19 cellular contexts compared by ENCODE assay signal in genomic region chr11:118291453-118291852, GRCh38. TPM values are rescaled to one million over a fixed set of nuclear protein-coding genes. Genes with fewer than 3 reads are reported as not detected.
DNase-seq lines count a peak whose midpoint lies in the region; ATAC-seq and TF ChIP-seq lines count a peak whose summit lies in the region.
"Had no signal": no experiment of that assay in that cellular context is flagged by ENCODE, and none has a peak within 500 bp of the region (broad histone marks: within the 10 kb centered on the region; RNA-seq: fewer than 3 reads in every experiment).

No MANE protein-coding gene starts in this region.

- H3K4me1 ChIP-seq in left lung (no peaks in the 10 kb centered on the region), heart left ventricle (no peaks in the 10 kb centered on the region), gastroesophageal sphincter (no peaks in the 10 kb centered on the region)
- H3K4me1 ChIP-seq: HAP-1, Peyer's patch, uterus had no signal

- TF ChIP-seq EP300 in gastroesophageal sphincter (IDR thresholded peaks at IDR 0.05), result no peak

- DNase-seq in CD14-positive monocyte (ENCODE audit: low spot score) (peak; percentile 75), NB4 (ENCODE audit: low read depth) (peak; percentile 12), choroid plexus epithelial cell (ENCODE audit: low read depth) (peak; percentile 15), left lung (no peak), NCI-H82 (lab: John Stamatoyannopoulos, UW) (no peak), heart left ventricle (no peak), NCI-H2171 (lab: John Stamatoyannopoulos, UW) (no peak)
- DNase-seq: IMR-90, NCI-H2081 treated with DMSO at 0.1 percent for 48 hours, T1000 had no signal

- TF ChIP-seq POLR2A in NB4 (IDR thresholded peaks at IDR 0.05; ENCODE audit: extremely low read depth, insufficient read length) (no peak), heart left ventricle (IDR thresholded peaks at IDR 0.05) (no peak), gastroesophageal sphincter (IDR thresholded peaks at IDR 0.05) (no peak)

- H3K27ac Mint-ChIP-seq in CD14-positive monocyte, result peak overlapping the region; percentile 86 to 95 (median 93)
- H3K27ac Mint-ChIP-seq: activated naive CD4-positive, alpha-beta T cell treated with anti-CD3 and anti-CD28 coated beads, Interleukin-2, amount 50 U/mL, for 24 hours; CD4-positive, alpha-beta T cell had no signal

- no peaks in the 10 kb centered on the region for H3K36me3 ChIP-seq in left lung
- no peaks in the 10 kb centered on the region for H3K36me3 ChIP-seq in heart left ventricle
- no peaks in the 10 kb centered on the region for H3K36me3 ChIP-seq in gastroesophageal sphincter
- H3K36me3 ChIP-seq: HAP-1, Peyer's patch, uterus had no signal

- H3K9me3 ChIP-seq in left lung (no peaks in the 10 kb centered on the region), heart left ventricle (no peaks in the 10 kb centered on the region), gastroesophageal sphincter (no peaks in the 10 kb centered on the region)
- H3K9me3 ChIP-seq: HAP-1, Peyer's patch, uterus had no signal

- intact Hi-C loops in CD14-positive monocyte (cut with micrococcal nuclease), result loop anchor here (5.0 kb wide), 2 partner anchors 39 to 94 kb away; partner anchors contain the start of gene MPZL3 (in 1 of the 2)
- intact Hi-C loops in left lung (cut with DNase I), result loop anchor here in 1 of 2 donors (5.0 to 10.0 kb wide), 2 partner anchors 53 to 94 kb away; partner anchors contain the start of genes CD3D and CD3G
- intact Hi-C loops in heart left ventricle (cut with DNase I), result loop anchor here (1.0 to 5.0 kb wide), 8 partner anchors 93 to 147 kb away; partner anchors contain the start of gene SCN4B (in 1 of the 10)

- H3K4me1 Mint-ChIP-seq in CD14-positive monocyte, result peaks cover 24% of the 10 kb centered on the region

- peak overlapping the region; percentile 68 to 80 for H3K4me3 Mint-ChIP-seq in CD14-positive monocyte
- H3K4me3 Mint-ChIP-seq: activated naive CD4-positive, alpha-beta T cell treated with anti-CD3 and anti-CD28 coated beads, Interleukin-2, amount 50 U/mL, for 24 hours; CD4-positive, alpha-beta T cell had no signal

- H3K27me3 Mint-ChIP-seq in CD14-positive monocyte (ENCODE audit: low read depth in 3 of 3), result peaks cover 0 to 2% (median 2%) of the 10 kb centered on the region in 3 donors
- H3K27me3 Mint-ChIP-seq: activated naive CD4-positive, alpha-beta T cell treated with anti-CD3 and anti-CD28 coated beads, Interleukin-2, amount 50 U/mL, for 24 hours; CD4-positive, alpha-beta T cell had no signal

- H3K27ac ChIP-seq in left lung, result peak overlapping the region in 1 of 2 donors; percentile 14
- peak overlapping the region in 1 of 12 donors; percentile 10 for H3K27ac ChIP-seq in heart left ventricle
- no peak overlapping the region for H3K27ac ChIP-seq in gastroesophageal sphincter
- H3K27ac ChIP-seq: Peyer's patch, SK-N-MC, uterus had no signal

- no peak overlapping the region for H3K4me3 ChIP-seq in NB4 (ENCODE audit: low read depth, low read length)
- no peak overlapping the region for H3K4me3 ChIP-seq in choroid plexus epithelial cell (ENCODE audit: low read depth, low read length)
- H3K4me3 ChIP-seq in left lung, result no peak overlapping the region
- H3K4me3 ChIP-seq in heart left ventricle, result peak overlapping the region in 1 of 12 donors; percentile 9
- no peak overlapping the region for H3K4me3 ChIP-seq in gastroesophageal sphincter
- H3K4me3 ChIP-seq: HAP-1, Peyer's patch, SK-N-MC, uterus had no signal

- TF ChIP-seq CTCF in CD14-positive monocyte (IDR thresholded peaks at IDR 0.05), result no peak
- no peak for TF ChIP-seq CTCF in NB4 (IDR thresholded peaks at IDR 0.05; ENCODE audit: low read depth, low read length)
- no peak for TF ChIP-seq CTCF in choroid plexus epithelial cell (conservative IDR thresholded peaks at IDR 0.05; ENCODE audit: low read depth, low read length)
- no peak for TF ChIP-seq CTCF in left lung (IDR thresholded peaks at IDR 0.05)
- no peak for TF ChIP-seq CTCF in heart left ventricle (IDR thresholded peaks at IDR 0.05)
- TF ChIP-seq CTCF in gastroesophageal sphincter (IDR thresholded peaks at IDR 0.05), result no peak

- H3K36me3 Mint-ChIP-seq in CD14-positive monocyte, result peaks cover 0 to 1% of the 10 kb centered on the region in 2 donors
- H3K36me3 Mint-ChIP-seq: activated naive CD4-positive, alpha-beta T cell treated with anti-CD3 and anti-CD28 coated beads, Interleukin-2, amount 50 U/mL, for 24 hours had no signal

- H3K27me3 ChIP-seq in left lung (no peaks in the 10 kb centered on the region), heart left ventricle (no peaks in the 10 kb centered on the region), gastroesophageal sphincter (peaks cover 28% of the 10 kb centered on the region)
- H3K27me3 ChIP-seq: Peyer's patch, uterus had no signal

- 78 to 81% (median 79%) methylated on average over 5 of the region's 5 CpGs for WGBS in heart left ventricle, 4 donors
- WGBS in gastroesophageal sphincter (ENCODE audit: low coverage in 1 of 2), 2 donors, result 50 to 65% methylated on average over 4 to 5 of the region's 5 CpGs

- H3K9me3 Mint-ChIP-seq in CD14-positive monocyte, result peaks cover 0 to 3% (median 3%) of the 10 kb centered on the region in 7 donors
- H3K9me3 Mint-ChIP-seq: activated naive CD4-positive, alpha-beta T cell treated with anti-CD3 and anti-CD28 coated beads, Interleukin-2, amount 50 U/mL, for 24 hours; CD4-positive, alpha-beta T cell had no signal

- ATAC-seq in left lung (peak; percentile 37), heart left ventricle (no peak), gastroesophageal sphincter (no peak)

RNA-seq across cellular contexts. Expression of gene CD3E, which starts 13.1 kb away (rescaled TPM):
- polyA plus RNA-seq in CD14-positive monocyte, result 1 to 10 TPM; 1.5 to 1.6 TPM
- total RNA-seq in left lung, result 10 to 100 TPM in 1 of 2 donors, 1 to 10 TPM in 1; 3.6 to 10.5 TPM
- 10 to 100 TPM in 1 of 9 donors, 1 to 10 TPM in 1, under 1 TPM in 6, not detected in 1; 0.17 to 12.0 (median 0.57) TPM for total RNA-seq in heart left ventricle
- polyA plus RNA-seq in heart left ventricle, result under 1 TPM; 0.25 to 0.38 TPM
- total RNA-seq in gastroesophageal sphincter, result 1 to 10 TPM in 1 of 4 donors, under 1 TPM in 2, not detected in 1; 0.77 to 2.8 (median 0.78) TPM
- total RNA-seq: frontal cortex, IMR-90 had no signal
- polyA plus RNA-seq: AG04450, IMR-90 had no signal

RNA-seq across cellular contexts. Expression of gene MPZL2, which starts 27.4 kb away (rescaled TPM):
- polyA plus RNA-seq in CD14-positive monocyte, result 10 to 100 TPM in 1 of 2 donors, 1 to 10 TPM in 1; 8.0 to 18.6 TPM
- 100 to 1,000 TPM; 111 to 117 TPM for total RNA-seq in left lung
- total RNA-seq in heart left ventricle, result 10 to 100 TPM in 7 of 9 donors, 1 to 10 TPM in 2; 8.3 to 29.6 (median 13.2) TPM
- 1 to 10 TPM; 7.4 to 7.7 TPM for polyA plus RNA-seq in heart left ventricle
- 10 to 100 TPM in 3 of 4 donors, 1 to 10 TPM in 1; 8.7 to 57.0 (median 12.1) TPM for total RNA-seq in gastroesophageal sphincter
- total RNA-seq: IMR-90 had no signal
- polyA plus RNA-seq: AG04450, IMR-90 had no signal

RNA-seq across cellular contexts. Expression of gene MPZL3, which starts 39.3 kb away (rescaled TPM):
- polyA plus RNA-seq in CD14-positive monocyte (1 to 10 TPM; 4.2 to 8.5 TPM), heart left ventricle (1 to 10 TPM; 1.3 to 4.2 TPM)
- total RNA-seq in left lung (10 to 100 TPM; 13.2 to 16.3 TPM), heart left ventricle (1 to 10 TPM; 1.3 to 6.2 (median 3.3) TPM), gastroesophageal sphincter (1 to 10 TPM in 1 of 4 donors, under 1 TPM in 3; 0.54 to 3.8 (median 0.65) TPM)

RNA-seq across cellular contexts. Expression of gene CD3D, which starts 51.1 kb away (rescaled TPM):
- 1 to 10 TPM; 2.2 to 3.1 TPM for polyA plus RNA-seq in CD14-positive monocyte
- 1 to 10 TPM; 3.3 to 7.0 TPM for total RNA-seq in left lung
- 10 to 100 TPM in 1 of 9 donors, 1 to 10 TPM in 3, not detected in 5; 1.5 to 11.2 (median 3.6) TPM for total RNA-seq in heart left ventricle
- under 1 TPM; 0.38 to 0.55 TPM for polyA plus RNA-seq in heart left ventricle
- total RNA-seq in gastroesophageal sphincter, result 1 to 10 TPM in 3 of 4 donors, not detected in 1; 1.5 to 1.8 (median 1.7) TPM
- total RNA-seq: frontal cortex, IMR-90 had no signal
- polyA plus RNA-seq: AG04450, IMR-90 had no signal

RNA-seq across cellular contexts. Expression of gene CD3G, which starts 52.7 kb away (rescaled TPM):
- 1 to 10 TPM in 1 of 2 donors, under 1 TPM in 1; 0.84 to 1.9 TPM for polyA plus RNA-seq in CD14-positive monocyte
- 1 to 10 TPM in 1 of 2 donors, under 1 TPM in 1; 0.85 to 3.8 TPM for total RNA-seq in left lung
- 1 to 10 TPM in 2 of 9 donors, under 1 TPM in 4, not detected in 3; 0.26 to 4.3 (median 0.41) TPM for total RNA-seq in heart left ventricle
- under 1 TPM in 1 of 2 donors, not detected in 1; 0.10 TPM for polyA plus RNA-seq in heart left ventricle
- 1 to 10 TPM in 1 of 4 donors, under 1 TPM in 2, not detected in 1; 0.10 to 1.3 (median 0.46) TPM for total RNA-seq in gastroesophageal sphincter
- total RNA-seq: frontal cortex, IMR-90 had no signal
- polyA plus RNA-seq: AG04450, IMR-90 had no signal

Comparison
In these comparisons a context has a peak if more than half of its experiments do, and no peak if none do; other contexts are left out.
1. DNase-seq: peak in CD14-positive monocyte (single experiment), NB4 (single experiment) and choroid plexus epithelial cell (single experiment); none in left lung (0 of 2), NCI-H82 (single experiment), heart left ventricle (0 of 5) and NCI-H2171 (single experiment).